In genomic region chr19:6543866-6544347, GRCh38 we compare ENCODE assay signal across 1 cellular context.
A peak's percentile ranks its signal among the peaks of the same experiment; 100 is the strongest.
TF ChIP-seq lines count a peak whose summit lies in the region.

No MANE protein-coding gene starts in this region.

TF ChIP-seq in GM12878, 131 proteins besides CTCF, POLR2A, EP300 and RAD21 (continues in another document):
- TF ChIP-seq RELA (IDR thresholded peaks at IDR 0.05; ENCODE audit: borderline replicate concordance, partially characterized antibody) (peak; percentile 96), SIN3A (IDR thresholded peaks at IDR 0.05; ENCODE audit: low read depth, low read length) (no peak), POU2F2 (IDR thresholded peaks at IDR 0.05; ENCODE audit: borderline replicate concordance, low read depth, low read length) (peak; percentile 30; the same call in 1 of the 3 replicates), RBBP5 (conservative IDR thresholded peaks at IDR 0.05) (no peak), DPF2 (IDR thresholded peaks at IDR 0.05) (peak; percentile 75; the same call in 1 of the 2 replicates), NRF1 (conservative IDR thresholded peaks at IDR 0.05; ENCODE audit: low read depth, low read length) (no peak), ZBED1 (IDR thresholded peaks at IDR 0.05; ENCODE audit: borderline replicate concordance) (no peak), FOXK2 (IDR thresholded peaks at IDR 0.05) (no peak), ZNF217 (IDR thresholded peaks at IDR 0.05) (no peak), YBX1 (IDR thresholded peaks at IDR 0.05) (no peak), NFIC (IDR thresholded peaks at IDR 0.05; ENCODE audit: low read depth, low read length) (peak; percentile 74; the same call in 1 of the 2 replicates), TCF7 (IDR thresholded peaks at IDR 0.05; ENCODE audit: borderline replicate concordance) (no peak), CREM (IDR thresholded peaks at IDR 0.05; ENCODE audit: low read depth) (peak; percentile 54; the same call in 1 of the 2 replicates), NKRF (conservative IDR thresholded peaks at IDR 0.05) (0 out of 2 replicates have a peak, but pooled peaks have one; percentile 9), ASH2L (IDR thresholded peaks at IDR 0.05; ENCODE audit: borderline replicate concordance, low read depth) (no peak), BACH1 (IDR thresholded peaks at IDR 0.05; ENCODE audit: borderline replicate concordance) (0 out of 2 replicates have a peak, but pooled peaks have one; percentile 6), IRF5 (IDR thresholded peaks at IDR 0.05; ENCODE audit: borderline replicate concordance) (no peak), TBL1XR1 (IDR thresholded peaks at IDR 0.05; ENCODE audit: low read depth, low read length) (peak; percentile 60; the same call in 1 of the 2 replicates), ATF7 (IDR thresholded peaks at IDR 0.05; ENCODE audit: low read depth) (peak; percentile 26; the same call in 1 of the 2 replicates), MLLT1 (IDR thresholded peaks at IDR 0.05) (0 out of 2 replicates have a peak, but pooled peaks have one; percentile 76), SMC3 (IDR thresholded peaks at IDR 0.05; ENCODE audit: borderline replicate concordance, low read length) (peak; percentile 11; the same call in 1 of the 2 replicates), KLF5 (IDR thresholded peaks at IDR 0.05; ENCODE audit: partially characterized antibody) (peak; percentile 30), SREBF1 (IDR thresholded peaks at IDR 0.05; ENCODE audit: low read length) (no peak), PKNOX1 (IDR thresholded peaks at IDR 0.05) (0 out of 2 replicates have a peak, but pooled peaks have one; percentile 4), BCL11A (IDR thresholded peaks at IDR 0.05; ENCODE audit: low read depth, low read length) (peak; percentile 43), SMAD5 (IDR thresholded peaks at IDR 0.05; ENCODE audit: low read depth) (no peak), NFYA (IDR thresholded peaks at IDR 0.05; ENCODE audit: borderline replicate concordance, low read depth, low read length) (no peak), CBFB (IDR thresholded peaks at IDR 0.05; ENCODE audit: low read depth) (peak; percentile 73), ZNF274 (IDR thresholded peaks at IDR 0.05; ENCODE audit: insufficient read depth, insufficient read length) (no peak), NR2F1 (conservative IDR thresholded peaks at IDR 0.05) (peak; percentile 51; the same call in 1 of the 2 replicates), IRF3 (IDR thresholded peaks at IDR 0.05) (no peak), ZNF384 (IDR thresholded peaks at IDR 0.05; ENCODE audit: borderline replicate concordance, low read depth, low read length) (no peak), CHD2 (IDR thresholded peaks at IDR 0.05; ENCODE audit: borderline replicate concordance, low read depth, low read length) (0 out of 2 replicates have a peak, but pooled peaks have one; percentile 15), RUNX3 (IDR thresholded peaks at IDR 0.05; ENCODE audit: low read length) (peak; percentile 92), JUNB (IDR thresholded peaks at IDR 0.05) (0 out of 2 replicates have a peak, but pooled peaks have one; percentile 12), EED (IDR thresholded peaks at IDR 0.05; ENCODE audit: low read depth) (peak; percentile 80; the same call in 1 of the 2 replicates), FOXM1 (IDR thresholded peaks at IDR 0.05; ENCODE audit: low read depth, low read length) (peak; percentile 78; the same call in 1 of the 2 replicates), CBX5 (IDR thresholded peaks at IDR 0.05; ENCODE audit: low read depth) (0 out of 2 replicates have a peak, but pooled peaks have one; percentile 48), RELB (IDR thresholded peaks at IDR 0.05; ENCODE audit: low read depth) (peak; percentile 92), ZBTB4 (CRISPR knock-in tag; IDR thresholded peaks at IDR 0.05) (no peak), RAD51 (IDR thresholded peaks at IDR 0.05) (no peak), FOS (IDR thresholded peaks at IDR 0.05; ENCODE audit: borderline replicate concordance, extremely low read depth, insufficient read length) (no peak), MTA2 (IDR thresholded peaks at IDR 0.05; ENCODE audit: low read depth) (peak; percentile 72), RCOR1 (conservative IDR thresholded peaks at IDR 0.05; ENCODE audit: low read depth, low read length) (no peak), MEF2B (IDR thresholded peaks at IDR 0.05; ENCODE audit: partially characterized antibody, poor library complexity, severe bottlenecking) (peak; percentile 32), ETV6 (conservative IDR thresholded peaks at IDR 0.05 in 1 of 2, IDR thresholded peaks at IDR 0.05 in 1 of 2; ENCODE audit: borderline replicate concordance in 1 of 2, low read depth in 1 of 2) (peak in 1 of 2 experiments; percentile 63; a peak in 2 of 4 replicates), USF1 (IDR thresholded peaks at IDR 0.05; ENCODE audit: borderline replicate concordance, extremely low read length, insufficient read depth, low read depth, low read length) (no peak), NBN (IDR thresholded peaks at IDR 0.05) (0 out of 2 replicates have a peak, but pooled peaks have one; percentile 38), ZNF24 (IDR thresholded peaks at IDR 0.05) (no peak), IKZF1 (conservative IDR thresholded peaks at IDR 0.05) (peak; percentile 91), ATF2 (IDR thresholded peaks at IDR 0.05; ENCODE audit: low read length) (peak; percentile 61), SPI1 (IDR thresholded peaks at IDR 0.05; ENCODE audit: borderline replicate concordance, insufficient read depth, low read depth, low read length) (no peak), KDM1A (IDR thresholded peaks at IDR 0.05; ENCODE audit: borderline replicate concordance) (no peak), MTA3 (IDR thresholded peaks at IDR 0.05; ENCODE audit: borderline replicate concordance, low read length) (peak; percentile 52; the same call in 1 of the 2 replicates), BHLHE40 (IDR thresholded peaks at IDR 0.05; ENCODE audit: borderline replicate concordance in 1 of 2, low read depth in 2 of 2, low read length in 1 of 2) (peak; percentile 44 to 52; a peak in 2 of 4 replicates), MEF2A (IDR thresholded peaks at IDR 0.05; ENCODE audit: insufficient read depth, low read depth, low read length) (0 out of 2 replicates have a peak, but pooled peaks have one; percentile 49)
